ENCODE assay signal across 9 cellular contexts in genomic region chr19:7366701-7367420, GRCh38. TPM values are rescaled to one million over a fixed set of nuclear protein-coding genes. Genes with fewer than 3 reads are reported as not detected.
A peak's percentile ranks its signal among the peaks of the same experiment; 100 is the strongest.
DNase-seq lines count a peak whose midpoint lies in the region; ATAC-seq and TF ChIP-seq lines count a peak whose summit lies in the region.
"Had no signal": no experiment of that assay in that cellular context is flagged by ENCODE, and none has a peak within 500 bp of the region (broad histone marks: within the 10 kb centered on the region; RNA-seq: fewer than 3 reads in every experiment).

No MANE protein-coding gene starts in this region.

- no peak overlapping the region for H4K12ac ChIP-seq in trophoblast cell (ENCODE audit: low read depth, low read length)

- H3K14ac ChIP-seq in trophoblast cell (ENCODE audit: low read length), result no peak overlapping the region

- H3K4ac ChIP-seq in trophoblast cell (ENCODE audit: low read depth, low read length), result no peak overlapping the region

- H3K4me3 ChIP-seq in GM12864 (ENCODE audit: low read depth, low read length) (no peak overlapping the region), PC-9 (no peak overlapping the region), colonic mucosa (no peak overlapping the region), trophoblast cell (ENCODE audit: low read depth, low read length) (no peak overlapping the region)

- no peak overlapping the region for H4K8ac ChIP-seq in trophoblast cell (ENCODE audit: low read depth, low read length)

- H2BK5ac ChIP-seq in trophoblast cell (ENCODE audit: low read depth, low read length, poor library complexity), result no peak overlapping the region

- H3K27me3 ChIP-seq in PC-9 (ENCODE audit: insufficient read depth, low read depth) (0 out of 2 replicates have a peak, but pooled peaks cover 4% of the 10 kb centered on the region), colonic mucosa (no peaks in the 10 kb centered on the region), trophoblast cell (ENCODE audit: insufficient read depth, low read length) (no peaks in the 10 kb centered on the region)

- intact Hi-C loops in PC-9 (cut with micrococcal nuclease; ENCODE audit: unreplicated experiment), result no loop called here
- intact Hi-C loops in colonic mucosa (cut with DNase I), result no loop called here

- no peak overlapping the region for H2BK120ac ChIP-seq in trophoblast cell (ENCODE audit: insufficient read depth, low read length, poor library complexity)

- no peaks in the 10 kb centered on the region for H3K79me2 ChIP-seq in PC-9 (ENCODE audit: low read depth)
- H3K79me2 ChIP-seq in trophoblast cell (ENCODE audit: control insufficient read depth, insufficient read depth, low read length, poor library complexity), result no peaks in the 10 kb centered on the region

- H4K20me1 ChIP-seq in PC-9 (ENCODE audit: insufficient read depth), result no peaks in the 10 kb centered on the region

- no peak overlapping the region for H3K18ac ChIP-seq in trophoblast cell (ENCODE audit: low read length)

- H4K91ac ChIP-seq in trophoblast cell (ENCODE audit: low read depth, low read length), result no peak overlapping the region

- peaks cover 17% of the 10 kb centered on the region; the same call in 1 of the 2 replicates for H3F3A ChIP-seq in PC-9 (ENCODE audit: insufficient read depth, low read depth)

- H3K4me1 ChIP-seq in PC-9 (replicated peaks; ENCODE audit: insufficient read depth) (peaks cover 6% of the 10 kb centered on the region; the same call in 1 of the 2 replicates), colonic mucosa (no peaks in the 10 kb centered on the region), trophoblast cell (ENCODE audit: control insufficient read depth in 1 of 2, insufficient read depth in 2 of 2, low read length in 2 of 2) (peaks cover 10 to 13% of the 10 kb centered on the region in 2 experiments)

- no peak overlapping the region for H3K27ac ChIP-seq in PC-9
- H3K27ac ChIP-seq in colonic mucosa, result no peak overlapping the region
- no peak overlapping the region for H3K27ac ChIP-seq in trophoblast cell (ENCODE audit: low read depth, low read length)
- H3K27ac ChIP-seq: epithelial cell of prostate had no signal

- ATAC-seq in HG02763 (IDR thresholded peaks at IDR 0.05; ENCODE audit: unreplicated experiment) (no peak), HG02981 (IDR thresholded peaks at IDR 0.05; ENCODE audit: unreplicated experiment) (no peak), HG03097 (IDR thresholded peaks at IDR 0.05; ENCODE audit: low FRiP score, unreplicated experiment) (no peak)

- no peaks in the 10 kb centered on the region for H3K36me3 ChIP-seq in PC-9 (ENCODE audit: low read depth)
- H3K36me3 ChIP-seq in colonic mucosa, result no peaks in the 10 kb centered on the region
- H3K36me3 ChIP-seq in trophoblast cell (ENCODE audit: control insufficient read depth in 1 of 2, insufficient read depth in 2 of 2, low read length in 2 of 2), result no peaks in the 10 kb centered on the region

- no peaks in the 10 kb centered on the region for H3K9me2 ChIP-seq in PC-9 (ENCODE audit: insufficient read depth)

- H3K9me3 ChIP-seq in PC-9 (ENCODE audit: insufficient read depth, low read depth), result no peaks in the 10 kb centered on the region
- no peaks in the 10 kb centered on the region for H3K9me3 ChIP-seq in colonic mucosa
- peaks cover 4% of the 10 kb centered on the region for H3K9me3 ChIP-seq in trophoblast cell (ENCODE audit: insufficient read depth, low read depth, low read length)

- no peak overlapping the region for H2BK12ac ChIP-seq in trophoblast cell (ENCODE audit: low read length)

- POLR2A ChIA-PET in PC-9 (lab: Charles Lee; ENCODE audit: unreplicated experiment), result no interaction called here

- TF ChIP-seq CTCF in GM12864 (IDR thresholded peaks at IDR 0.05; ENCODE audit: low read depth, low read length, missing control alignments) (peak; percentile 67), PC-9 (conservative IDR thresholded peaks at IDR 0.05) (peak; percentile 81), colonic mucosa (IDR thresholded peaks at IDR 0.05) (peak; percentile 22)

- no CpG with 5 or more reads among the region's 10 CpGs for WGBS in trophoblast cell (ENCODE audit: extremely low coverage, insufficient coverage, insufficient read length)

- H3K79me1 ChIP-seq in trophoblast cell (ENCODE audit: low read length), result peaks cover 13% of the 10 kb centered on the region

- no peak overlapping the region for H3K23ac ChIP-seq in trophoblast cell (ENCODE audit: low read length)

- DNase-seq in A172 (ENCODE audit: low spot score) (peak; percentile 60), GM12864 (ENCODE audit: low read depth) (no peak), PC-9 (peak in 1 of 2 experiments; percentile 66), colonic mucosa (peak; percentile 33), trophoblast cell (peak; percentile 88 to 97)

- H2AK5ac ChIP-seq in trophoblast cell (ENCODE audit: low read length), result no peak overlapping the region

- H3K4me2 ChIP-seq in PC-9, result no peak overlapping the region
- H3K4me2 ChIP-seq in trophoblast cell (ENCODE audit: low read length), result no peak overlapping the region

- no peak overlapping the region for H3K9ac ChIP-seq in colonic mucosa (ENCODE audit: low read depth in 2 of 2, low read length in 2 of 2)
- no peak overlapping the region for H3K9ac ChIP-seq in trophoblast cell (ENCODE audit: low read length)

- CTCF ChIA-PET in PC-9 (lab: Charles Lee), result interaction anchor here (0.6 to 1.2 kb wide), 2 partner anchors 10 to 116 kb away, joined by 7 to 8 read pairs; no protein-coding TSS in a partner anchor

- H2AFZ ChIP-seq in PC-9 (no peak overlapping the region), trophoblast cell (ENCODE audit: insufficient read depth, low read length, poor library complexity) (no peak overlapping the region)

- BruUV-seq in PC-9 (replicated peaks; lab: Mats Ljungman, UMichigan), result no TSS peak

RNA-seq across cellular contexts. Expression of gene ARHGEF18, which starts 18.1 kb away (rescaled TPM):
- 29.0 and 35.7 TPM in 2 replicates for total RNA-seq in A172 (2014; rRNA removed; shearing (Covaris generic))
- total RNA-seq in PC-9 (2021) (58.2 and 77.4 TPM in 2 replicates), colonic mucosa (100 to 1,000 TPM in 1 of 2 donors, 10 to 100 TPM in 1; 89.9 to 144 TPM)
- 38.7 and 39.8 TPM in 2 replicates for polyA plus RNA-seq in trophoblast cell (2013)

Comparison
In these comparisons a context has a peak if more than half of its experiments do, and no peak if none do; other contexts are left out.
1. CTCF ChIP-seq: peak in every context shown above with its lines; median percentile 81 in PC-9; 67 in GM12864; 22 in colonic mucosa.